In genomic region chr6:96613291-96613999, GRCh38 we compare ENCODE assay signal across 1 cellular context.
TF ChIP-seq lines count a peak whose summit lies in the region.

No MANE protein-coding gene starts in this region.

TF ChIP-seq in GM12878, 131 proteins besides CTCF, POLR2A, EP300 and RAD21 (continued from another document):
- no peak for TF ChIP-seq ZBTB40 (IDR thresholded peaks at IDR 0.05; ENCODE audit: borderline replicate concordance)
- TF ChIP-seq SKIL (IDR thresholded peaks at IDR 0.05; ENCODE audit: low read depth, poor library complexity, severe bottlenecking) = no peak
- TF ChIP-seq FOXM1 (IDR thresholded peaks at IDR 0.05; ENCODE audit: low read depth, low read length) = no peak
- no peak for TF ChIP-seq HDAC6 (IDR thresholded peaks at IDR 0.05; ENCODE audit: unreplicated experiment)
- TF ChIP-seq KLF5 (IDR thresholded peaks at IDR 0.05; ENCODE audit: partially characterized antibody) = no peak
- TF ChIP-seq EGR1 (IDR thresholded peaks at IDR 0.05; ENCODE audit: borderline replicate concordance in 1 of 2, low read depth in 2 of 2, low read length in 2 of 2) = no peak
- no peak for TF ChIP-seq SMARCA5 (IDR thresholded peaks at IDR 0.05)
- TF ChIP-seq SREBF1 (IDR thresholded peaks at IDR 0.05; ENCODE audit: low read length) = no peak
- TF ChIP-seq TCF12 (IDR thresholded peaks at IDR 0.05; ENCODE audit: low read depth, low read length) = no peak
- TF ChIP-seq E4F1 (IDR thresholded peaks at IDR 0.05; ENCODE audit: borderline replicate concordance, partially characterized antibody) = no peak
- TF ChIP-seq NFIC (IDR thresholded peaks at IDR 0.05; ENCODE audit: low read depth, low read length) = no peak
- TF ChIP-seq MEF2A (IDR thresholded peaks at IDR 0.05; ENCODE audit: insufficient read depth, low read depth, low read length) = no peak
TF ChIP-seq in GM12878: peak in this region for 0.
